33 cellular contexts compared by ENCODE assay signal in the genomic region with DNA sequence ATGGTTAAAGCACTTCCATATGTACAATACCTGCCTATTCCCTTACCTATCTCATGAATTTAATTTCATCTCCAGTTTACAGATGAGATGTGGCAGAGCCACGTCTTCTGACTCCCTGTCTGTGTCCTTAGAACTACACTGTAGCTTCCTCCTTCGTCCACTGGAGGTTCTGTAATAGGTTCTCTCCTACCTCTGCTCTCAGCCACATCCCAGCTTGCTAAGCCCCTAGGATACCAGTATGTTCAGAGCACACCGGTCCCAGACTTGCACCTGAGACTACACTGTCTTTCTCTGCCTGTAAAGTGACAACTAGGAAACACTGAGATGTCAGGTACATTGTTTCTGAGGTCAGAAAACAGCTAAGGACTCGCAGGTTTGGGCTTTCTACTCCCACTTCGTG. TPM values are rescaled to one million over a fixed set of nuclear protein-coding genes. Genes with fewer than 3 reads are reported as not detected.
DNase-seq lines count a peak whose midpoint lies in the region; ATAC-seq and TF ChIP-seq lines count a peak whose summit lies in the region.
"Had no signal": no experiment of that assay in that cellular context is flagged by ENCODE, and none has a peak within 500 bp of the region (broad histone marks: within the 10 kb centered on the region; RNA-seq: fewer than 3 reads in every experiment).

No MANE protein-coding gene starts in this region.

- H4K20me1 ChIP-seq in hepatocyte (ENCODE audit: insufficient read depth, poor library complexity, severe bottlenecking), result no peaks in the 10 kb centered on the region

- no peak overlapping the region for H3K4me2 ChIP-seq in hepatocyte

- H3K9me3 ChIP-seq in hepatocyte (ENCODE audit: low read depth) (no peaks in the 10 kb centered on the region), subcutaneous abdominal adipose tissue (ENCODE audit: control insufficient read depth in 5 of 5, low read length in 5 of 5) (no peaks in the 10 kb centered on the region)
- H3K9me3 ChIP-seq: breast epithelium, left ventricle myocardium inferior, neutrophil, psoas muscle, sigmoid colon, upper lobe of left lung had no signal

- H3K27ac Mint-ChIP-seq in WTC11, result peak overlapping the region; percentile 5; the same call in 1 of the 2 replicates
- H3K27ac Mint-ChIP-seq: activated CD4-positive, alpha-beta T cell treated with anti-CD3 and anti-CD28 coated beads for 36 hours had no signal

- H3K4me1 ChIP-seq in hepatocyte (ENCODE audit: insufficient read depth) (peaks cover 30% of the 10 kb centered on the region), subcutaneous abdominal adipose tissue (ENCODE audit: control insufficient read depth in 5 of 5, insufficient read depth in 5 of 5, low read length in 5 of 5) (peaks cover 11 to 42% (median 37%) of the 10 kb centered on the region in 5 donors)

- H3K79me2 ChIP-seq in hepatocyte, result no peaks in the 10 kb centered on the region

- H3K9me3 Mint-ChIP-seq in WTC11, result no peaks in the 10 kb centered on the region
- H3K9me3 Mint-ChIP-seq: activated naive CD4-positive, alpha-beta T cell treated with anti-CD3 and anti-CD28 coated beads, Interleukin-2, amount 50 U/mL, for 72 hours had no signal

- peak overlapping the region in 1 of 5 donors; percentile 61 for H3K9ac ChIP-seq in subcutaneous abdominal adipose tissue (ENCODE audit: low read length in 5 of 5)

- 88% methylated on average over 5 of the region's 5 CpGs for WGBS in hepatocyte (ENCODE audit: low lambda C conversion rate, missing lambda C conversion rate)

- CTCF ChIA-PET in WTC11 (lab: Charles Lee), result interaction anchor here (0.8 to 8.1 kb wide), 8 partner anchors 17 to 131 kb away, joined by 3 to 85 read pairs (median 4); no protein-coding TSS in a partner anchor

- H3K36me3 Mint-ChIP-seq in WTC11, result peaks cover 26% of the 10 kb centered on the region
- H3K36me3 Mint-ChIP-seq: activated naive CD4-positive, alpha-beta T cell treated with anti-CD3 and anti-CD28 coated beads, Interleukin-2, amount 50 U/mL, for 72 hours had no signal

- no peak overlapping the region for H3K4me3 Mint-ChIP-seq in WTC11
- H3K4me3 Mint-ChIP-seq: activated CD4-positive, alpha-beta T cell treated with anti-CD3 and anti-CD28 coated beads for 36 hours had no signal

- H3K4me3 ChIP-seq in hepatocyte (no peak overlapping the region), subcutaneous abdominal adipose tissue (ENCODE audit: low read depth in 1 of 5, low read length in 5 of 5) (no peak overlapping the region)
- H3K4me3 ChIP-seq: breast epithelium, left ventricle myocardium inferior, psoas muscle, sigmoid colon, upper lobe of left lung had no signal

- peaks cover 16% of the 10 kb centered on the region for H3K27me3 Mint-ChIP-seq in WTC11 (ENCODE audit: low read depth)
- H3K27me3 Mint-ChIP-seq: activated CD4-positive, alpha-beta T cell treated with anti-CD3 and anti-CD28 coated beads for 36 hours had no signal

- no peak for TF ChIP-seq CTCF in WTC11 (IDR thresholded peaks at IDR 0.05)
- TF ChIP-seq CTCF in hepatocyte (IDR thresholded peaks at IDR 0.05; ENCODE audit: poor library complexity), result no peak

- no peak overlapping the region for H2AFZ ChIP-seq in hepatocyte

- H3K9me2 ChIP-seq in hepatocyte (replicated peaks; ENCODE audit: insufficient read depth), result no peaks in the 10 kb centered on the region

- peak overlapping the region; percentile 64 for H3K27ac ChIP-seq in hepatocyte
- H3K27ac ChIP-seq in subcutaneous abdominal adipose tissue (ENCODE audit: low read depth, low read length), result peak overlapping the region; percentile 78
- H3K27ac ChIP-seq: breast epithelium, epithelial cell of prostate, left ventricle myocardium inferior, neutrophil, psoas muscle, upper lobe of left lung had no signal

- no peaks in the 10 kb centered on the region for H3K36me3 ChIP-seq in hepatocyte (replicated peaks; ENCODE audit: insufficient read depth, low read depth)
- H3K36me3 ChIP-seq in subcutaneous abdominal adipose tissue (ENCODE audit: control insufficient read depth in 5 of 5, insufficient read depth in 5 of 5, low read length in 5 of 5), result peaks cover 17 to 35% (median 22%) of the 10 kb centered on the region in 5 donors
- H3K36me3 ChIP-seq: breast epithelium had no signal

- POLR2A ChIA-PET in WTC11 (lab: Charles Lee), result interaction anchor here (0.5 kb wide), 1 partner anchor 160 kb away, joined by 4 read pairs; no protein-coding TSS in a partner anchor

- H3K27me3 ChIP-seq in hepatocyte (no peaks in the 10 kb centered on the region), subcutaneous abdominal adipose tissue (ENCODE audit: control insufficient read depth in 5 of 5, insufficient read depth in 4 of 5, low read length in 5 of 5) (no peaks in the 10 kb centered on the region)
- H3K27me3 ChIP-seq: breast epithelium, sigmoid colon, upper lobe of left lung had no signal

- H3K4me1 Mint-ChIP-seq in WTC11, result peaks cover 49% of the 10 kb centered on the region

- DNase-seq in DMS79 (lab: John Stamatoyannopoulos, UW), result peak; percentile 53
- DNase-seq in DMS79 treated with DMSO at 0.1 percent for 48 hours (lab: John Stamatoyannopoulos, UW), result no peak
- no peak for DNase-seq in WTC11 (ENCODE audit: low spot score)
- no peak for DNase-seq in hepatocyte (ENCODE audit: low spot score)
- no peak for DNase-seq in NCI-H345 (lab: John Stamatoyannopoulos, UW)
- DNase-seq: 8988T; activated CD4-positive, alpha-beta T cell treated with anti-CD3 and anti-CD28 coated beads for 36 hours; activated CD8-positive, alpha-beta memory T cell treated with anti-CD3 and anti-CD28 coated beads for 24 hours; Calu3; GOT3; KBM-7; left ventricle myocardium inferior; NCI-H1930; NCI-H226; NCI-H748 treated with DMSO at 0.1 percent for 48 hours; psoas muscle; SIG-M5; sigmoid colon; stimulated activated CD4-positive, alpha-beta T cell treated with anti-CD3 and anti-CD28 coated beads, Interleukin-4, amount 100 ng/mL, for 1 hour; substantia nigra; SW 1271; upper lobe of left lung had no signal

- no peak for ATAC-seq in WTC11
- no peak for ATAC-seq in GM21619 (IDR thresholded peaks at IDR 0.05; ENCODE audit: unreplicated experiment)
- no peak for ATAC-seq in HG03469 (IDR thresholded peaks at IDR 0.05; ENCODE audit: unreplicated experiment)
- ATAC-seq: activated CD4-positive, alpha-beta T cell treated with anti-CD3 and anti-CD28 coated beads for 36 hours; activated naive CD4-positive, alpha-beta T cell treated with anti-CD3 and anti-CD28 coated beads, Interleukin-2, amount 50 U/mL, for 72 hours; psoas muscle had no signal

TF ChIP-seq in WTC11, 78 proteins besides CTCF, POLR2A, EP300 and RAD21 (continues in another document):
- TF ChIP-seq KAT7 (CRISPR knock-in tag; IDR thresholded peaks at IDR 0.05; ENCODE audit: borderline replicate concordance) (no peak), HMGA2 (CRISPR knock-in tag; IDR thresholded peaks at IDR 0.05) (no peak), TEAD1 (CRISPR knock-in tag; IDR thresholded peaks at IDR 0.05) (no peak), ESRRA (CRISPR knock-in tag; IDR thresholded peaks at IDR 0.05; ENCODE audit: borderline replicate concordance) (no peak), ZNF425 (CRISPR knock-in tag; conservative IDR thresholded peaks at IDR 0.05) (no peak), ATF3 (CRISPR knock-in tag; conservative IDR thresholded peaks at IDR 0.05) (no peak)
- TF ChIP-seq, protein P1, sequence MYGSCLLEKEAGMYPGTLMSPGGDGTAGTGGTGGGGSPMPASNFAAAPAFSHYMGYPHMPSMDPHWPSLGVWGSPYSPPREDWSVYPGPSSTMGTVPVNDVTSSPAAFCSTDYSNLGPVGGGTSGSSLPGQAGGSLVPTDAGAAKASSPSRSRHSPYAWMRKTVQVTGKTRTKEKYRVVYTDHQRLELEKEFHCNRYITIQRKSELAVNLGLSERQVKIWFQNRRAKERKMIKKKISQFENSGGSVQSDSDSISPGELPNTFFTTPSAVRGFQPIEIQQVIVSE (CRISPR knock-in tag; IDR thresholded peaks at IDR 0.05; ENCODE audit: borderline replicate concordance), result no peak
- TF ChIP-seq, protein P2, sequence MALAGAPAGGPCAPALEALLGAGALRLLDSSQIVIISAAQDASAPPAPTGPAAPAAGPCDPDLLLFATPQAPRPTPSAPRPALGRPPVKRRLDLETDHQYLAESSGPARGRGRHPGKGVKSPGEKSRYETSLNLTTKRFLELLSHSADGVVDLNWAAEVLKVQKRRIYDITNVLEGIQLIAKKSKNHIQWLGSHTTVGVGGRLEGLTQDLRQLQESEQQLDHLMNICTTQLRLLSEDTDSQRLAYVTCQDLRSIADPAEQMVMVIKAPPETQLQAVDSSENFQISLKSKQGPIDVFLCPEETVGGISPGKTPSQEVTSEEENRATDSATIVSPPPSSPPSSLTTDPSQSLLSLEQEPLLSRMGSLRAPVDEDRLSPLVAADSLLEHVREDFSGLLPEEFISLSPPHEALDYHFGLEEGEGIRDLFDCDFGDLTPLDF (CRISPR knock-in tag; IDR thresholded peaks at IDR 0.05), result no peak

RNA-seq across cellular contexts. Expression of gene RASL10B, which starts 3.8 kb away (rescaled TPM):
- total RNA-seq in WTC11 (2021), result 17.4 to 25.4 TPM (median 25.3 TPM) in 3 replicates
- total RNA-seq in hepatocyte, result 7.4 and 7.6 TPM in 2 replicates
- 7.1 and 8.4 TPM in 2 replicates for polyA plus RNA-seq in hepatocyte

RNA-seq across cellular contexts. Expression of gene GAS2L2, which starts 25.4 kb away (rescaled TPM):
- total RNA-seq in WTC11 (2021) (0.07 to 0.30 TPM (median 0.15 TPM) in 3 replicates), hepatocyte (not detected in 2 replicates)
- polyA plus RNA-seq in hepatocyte, result not detected in 2 replicates
- total RNA-seq: Calu3, Daoy, sigmoid colon had no signal

RNA-seq across cellular contexts. Expression of gene C17orf50, which starts 33.1 kb away (rescaled TPM):
- total RNA-seq in WTC11 (2021), result 0.30 to 0.89 TPM (median 0.35 TPM) in 3 replicates
- not detected in 2 replicates for total RNA-seq in hepatocyte
- polyA plus RNA-seq in hepatocyte, result not detected in 2 replicates
- total RNA-seq: activated CD4-positive, alpha-beta T cell treated with anti-CD3 and anti-CD28 coated beads for 36 hours; activated naive CD4-positive, alpha-beta T cell treated with anti-CD3 and anti-CD28 coated beads, Interleukin-2, amount 50 U/mL, for 72 hours; breast epithelium; Calu3; Daoy; HT1080; left ventricle myocardium inferior; MCF 10A; myocyte; psoas muscle; sigmoid colon had no signal
